Comparison of ENCODE assay signal across 11 cellular contexts in genomic region chr1:20359451-20360330, GRCh38.
DNase-seq lines count a peak whose midpoint lies in the region; ATAC-seq, FAIRE-seq and TF ChIP-seq lines count a peak whose summit lies in the region.
"Had no signal": no experiment of that assay in that cellular context is flagged by ENCODE, and none has a peak within 500 bp of the region (broad histone marks: within the 10 kb centered on the region; RNA-seq: fewer than 3 reads in every experiment).

No MANE protein-coding gene starts in this region.

- in situ Hi-C loops in transverse colon (cut with MboI; ENCODE audit: low pct_ligation_motif_present in 1 of 4, low pct_unique_long_range_greater_than_20kb in 1 of 4, low sequenced_read_pairs in 3 of 4), result loop anchor here in 1 of 4 donors (5.0 kb wide), 1 partner anchor 142 kb away; no protein-coding TSS in a partner anchor

- FAIRE-seq in pancreas (lab: Jason Lieb, UNC), result no peak

- no peak for TF ChIP-seq EP300 in transverse colon (IDR thresholded peaks at IDR 0.05; ENCODE audit: low read depth)

- peaks cover 5% of the 10 kb centered on the region for H3K9me3 Mint-ChIP-seq in activated T-helper 17 cell treated with anti-CD3 and anti-CD28 coated beads, Interleukin-2, amount 50 U/mL, for 72 hours
- H3K9me3 Mint-ChIP-seq: activated B cell treated with CpG ODN at 0.5 μM for 24 hours had no signal

- ATAC-seq in Right ventricle myocardium inferior (no peak), heart right ventricle (no peak), pancreas (peak; percentile 58 to 87 (median 72)), GM18909 (IDR thresholded peaks at IDR 0.05; ENCODE audit: poor library complexity, unreplicated experiment) (no peak), GM19452 (IDR thresholded peaks at IDR 0.05; ENCODE audit: unreplicated experiment) (no peak), GM21737 (IDR thresholded peaks at IDR 0.05; ENCODE audit: unreplicated experiment) (no peak)
- ATAC-seq in activated T-helper 17 cell treated with anti-CD3 and anti-CD28 coated beads, Interleukin-2, amount 50 U/mL, for 72 hours (replicated peaks), result peak; percentile 98

- H3K9me3 ChIP-seq in heart right ventricle, result no peaks in the 10 kb centered on the region
- no peaks in the 10 kb centered on the region for H3K9me3 ChIP-seq in pancreas
- no peaks in the 10 kb centered on the region for H3K9me3 ChIP-seq in transverse colon
- H3K9me3 ChIP-seq: BLaER1 had no signal

- H3K27me3 ChIP-seq in heart right ventricle, result peaks cover 0 to 35% (median 10%) of the 10 kb centered on the region in 7 donors
- no peaks in the 10 kb centered on the region for H3K27me3 ChIP-seq in pancreas
- peaks cover 17% of the 10 kb centered on the region for H3K27me3 ChIP-seq in transverse colon

- H3K4me1 ChIP-seq in heart right ventricle (peaks cover 0 to 26% (median 10%) of the 10 kb centered on the region in 9 donors), pancreas (peaks cover 0 to 14% (median 14%) of the 10 kb centered on the region in 3 donors), transverse colon (peaks cover 4 to 22% (median 15%) of the 10 kb centered on the region in 4 donors)

- no peak for TF ChIP-seq POLR2A in transverse colon (IDR thresholded peaks at IDR 0.05)

- H3K36me3 ChIP-seq in heart right ventricle (no peaks in the 10 kb centered on the region), pancreas (no peaks in the 10 kb centered on the region), transverse colon (no peaks in the 10 kb centered on the region)
- H3K36me3 ChIP-seq: BLaER1 had no signal

- peaks cover 46% of the 10 kb centered on the region for H3K27me3 Mint-ChIP-seq in activated T-helper 17 cell treated with anti-CD3 and anti-CD28 coated beads, Interleukin-2, amount 50 U/mL, for 72 hours

- H3K4me1 Mint-ChIP-seq in activated T-helper 17 cell treated with anti-CD3 and anti-CD28 coated beads, Interleukin-2, amount 50 U/mL, for 72 hours, result peaks cover 14% of the 10 kb centered on the region

- 70 to 73% methylated on average over 15 of the region's 15 CpGs for WGBS in heart right ventricle, 2 donors
- 43 to 47% methylated on average over 15 of the region's 15 CpGs for WGBS in pancreas, 2 donors
- WGBS in transverse colon (ENCODE audit: low coverage in 1 of 2), 2 donors, result 56 to 58% methylated on average over 13 to 15 of the region's 15 CpGs

- H3K36me3 Mint-ChIP-seq in activated T-helper 17 cell treated with anti-CD3 and anti-CD28 coated beads, Interleukin-2, amount 50 U/mL, for 72 hours (ENCODE audit: low read depth), result no peaks in the 10 kb centered on the region

- peak overlapping the region; percentile 1 for H3K27ac Mint-ChIP-seq in activated T-helper 17 cell treated with anti-CD3 and anti-CD28 coated beads, Interleukin-2, amount 50 U/mL, for 72 hours
- H3K27ac Mint-ChIP-seq: activated B cell treated with CpG ODN at 0.5 μM for 24 hours had no signal

- peak overlapping the region; percentile 41 for H3K4me3 Mint-ChIP-seq in activated T-helper 17 cell treated with anti-CD3 and anti-CD28 coated beads, Interleukin-2, amount 50 U/mL, for 72 hours
- H3K4me3 Mint-ChIP-seq: activated B cell treated with CpG ODN at 0.5 μM for 24 hours had no signal

- TF ChIP-seq CTCF in heart right ventricle (IDR thresholded peaks at IDR 0.05), result no peak
- TF ChIP-seq CTCF in pancreas (IDR thresholded peaks at IDR 0.05), result no peak
- TF ChIP-seq CTCF in transverse colon (IDR thresholded peaks at IDR 0.05), result no peak

- DNase-seq in Right ventricle myocardium inferior (ENCODE audit: missing footprints), result peak; percentile 6
- no peak for DNase-seq in heart right ventricle
- DNase-seq in pancreas, result peak in 3 of 6 donors; percentile 24 to 57 (median 35)
- DNase-seq in transverse colon, result peak; percentile 33
- DNase-seq: activated B cell treated with CpG ODN at 0.5 μM for 24 hours, OCI-M1 had no signal

- intact Hi-C loops in Right ventricle myocardium inferior (cut with DNase I), result loop anchor here (5.0 kb wide), 3 partner anchors 77 to 147 kb away; no protein-coding TSS in a partner anchor
- intact Hi-C loops in heart right ventricle (cut with DNase I), result loop anchor here in 7 of 10 donors (5.0 to 10.0 kb wide), 7 partner anchors 95 to 145 kb away; partner anchors contain the start of gene CAMK2N1 (in 2 of the 7)
- intact Hi-C loops in pancreas (cut with DNase I), result no loop called here
- intact Hi-C loops in transverse colon (cut with DNase I; ENCODE audit: low total_unique reads), result loop anchor here (1.0 kb wide), 1 partner anchor 40 kb away; no protein-coding TSS in a partner anchor

- peak overlapping the region in 1 of 10 donors; percentile 5 for H3K27ac ChIP-seq in heart right ventricle
- peak overlapping the region in 1 of 4 donors; percentile 53 for H3K27ac ChIP-seq in pancreas
- H3K27ac ChIP-seq in transverse colon, result peak overlapping the region in 3 of 4 donors; percentile 40 to 64 (median 52)
- H3K27ac ChIP-seq: BLaER1 had no signal

- H3K4me3 ChIP-seq in heart right ventricle (no peak overlapping the region), pancreas (no peak overlapping the region), transverse colon (no peak overlapping the region)
- H3K4me3 ChIP-seq: BLaER1 had no signal

Comparison
In these comparisons a context has a peak if more than half of its experiments do, and no peak if none do; other contexts are left out.
1. DNase-seq: peak in Right ventricle myocardium inferior (single experiment) and transverse colon (single experiment); none in heart right ventricle (0 of 2).
2. ATAC-seq: peak in activated T-helper 17 cell treated with anti-CD3 and anti-CD28 coated beads, Interleukin-2, amount 50 U/mL, for 72 hours (single experiment) and pancreas (4 of 4); none in Right ventricle myocardium inferior (single experiment), heart right ventricle (0 of 8), GM18909 (single experiment), GM19452 (single experiment) and GM21737 (single experiment).
3. intact Hi-C loops: an anchor here in Right ventricle myocardium inferior (5.0 kb wide), heart right ventricle (5.0 to 10.0 kb wide) and transverse colon (1.0 kb wide); none called in pancreas.